Comparison of ENCODE assay signal across 8 cellular contexts in genomic region chr21:45152265-45152746, GRCh38.
DNase-seq lines count a peak whose midpoint lies in the region; ATAC-seq and TF ChIP-seq lines count a peak whose summit lies in the region.

No MANE protein-coding gene starts in this region.

- H3K27ac ChIP-seq in esophagus muscularis mucosa (replicated peaks in 1 of 4) (peak overlapping the region in 3 of 4 donors; percentile 43 to 67 (median 55)), psoas muscle (no peak overlapping the region), aorta (ENCODE audit: low read depth in 1 of 2, low read length in 2 of 2) (no peak overlapping the region)

- DNase-seq in activated gamma-delta T cell treated with Interleukin-2 at 50 U/mL for 16 hours = peak; percentile 67
- no peak for DNase-seq in activated gamma-delta T cell (lab: John Stamatoyannopoulos, UW)
- peak; percentile 90 for DNase-seq in activated CD8-positive, alpha-beta T cell treated with anti-CD3 and anti-CD28 coated beads for 36 hours
- DNase-seq in esophagus muscularis mucosa (ENCODE audit: extremely low spot score) = no peak
- peak in 1 of 2 donors; percentile 46 for DNase-seq in psoas muscle
- DNase-seq in aorta = peak; percentile 76 to 83
- no peak for DNase-seq in NCI-H2107 treated with DMSO at 0.1 percent for 48 hours (lab: John Stamatoyannopoulos, UW; ENCODE audit: unreplicated experiment)

- CTCF ChIA-PET in activated CD8-positive, alpha-beta T cell treated with anti-CD3 and anti-CD28 coated beads for 36 hours (lab: Charles Lee) = interaction anchor here (0.6 to 4.9 kb wide), 21 partner anchors 8 to 204 kb away, joined by 3 to 74 read pairs (median 3); no protein-coding TSS in a partner anchor

- no peaks in the 10 kb centered on the region for H3K9me3 Mint-ChIP-seq in activated CD8-positive, alpha-beta T cell treated with anti-CD3 and anti-CD28 coated beads for 36 hours

- H3K27me3 ChIP-seq in esophagus muscularis mucosa (no peaks in the 10 kb centered on the region), psoas muscle (ENCODE audit: insufficient read depth in 3 of 3, low read length in 2 of 3) (no peaks in the 10 kb centered on the region), aorta (ENCODE audit: control insufficient read depth in 1 of 2, insufficient read depth in 2 of 2, low read length in 1 of 2) (no peaks in the 10 kb centered on the region)

- POLR2A ChIA-PET in activated CD8-positive, alpha-beta T cell treated with anti-CD3 and anti-CD28 coated beads for 36 hours (lab: Charles Lee) = interaction anchor here (0.5 kb wide), 1 partner anchor 30 kb away, joined by 3 read pairs; no protein-coding TSS in a partner anchor

- H3K4me3 ChIP-seq in esophagus muscularis mucosa (no peak overlapping the region), psoas muscle (no peak overlapping the region), aorta (ENCODE audit: low read length in 2 of 2) (no peak overlapping the region)

- H3K36me3 ChIP-seq in esophagus muscularis mucosa = peaks cover 7 to 28% (median 22%) of the 10 kb centered on the region in 4 donors
- no peaks in the 10 kb centered on the region for H3K36me3 ChIP-seq in psoas muscle (ENCODE audit: insufficient read depth in 1 of 2, low read depth in 1 of 2)
- H3K36me3 ChIP-seq in aorta (ENCODE audit: control insufficient read depth in 1 of 2, insufficient read depth in 2 of 2, low read length in 1 of 2) = no peaks in the 10 kb centered on the region

- H3K27ac Mint-ChIP-seq in activated CD8-positive, alpha-beta T cell treated with anti-CD3 and anti-CD28 coated beads for 36 hours = peak overlapping the region; percentile 84

- H3K4me3 Mint-ChIP-seq in activated CD8-positive, alpha-beta T cell treated with anti-CD3 and anti-CD28 coated beads for 36 hours = peak overlapping the region; percentile 68

- 77% methylated on average over 15 of the region's 24 CpGs for WGBS in esophagus muscularis mucosa
- 55 to 70% (median 58%) methylated on average over 24 of the region's 24 CpGs for WGBS in psoas muscle, 3 donors
- 46 to 54% methylated on average over 24 of the region's 24 CpGs for WGBS in aorta, 2 donors

- no peak for TF ChIP-seq EP300 in esophagus muscularis mucosa (IDR thresholded peaks at IDR 0.05)

- ATAC-seq in activated CD8-positive, alpha-beta T cell treated with anti-CD3 and anti-CD28 coated beads for 36 hours = peak; percentile 98
- ATAC-seq in psoas muscle (peak; percentile 57 to 86 (median 70)), aorta (ENCODE audit: low FRiP score) (peak; percentile 62), HG02798 (IDR thresholded peaks at IDR 0.05; ENCODE audit: poor library complexity, unreplicated experiment) (no peak)

- peaks cover 8% of the 10 kb centered on the region for H3K36me3 Mint-ChIP-seq in activated CD8-positive, alpha-beta T cell treated with anti-CD3 and anti-CD28 coated beads for 36 hours (ENCODE audit: low read depth)

- intact Hi-C loops in activated CD8-positive, alpha-beta T cell treated with anti-CD3 and anti-CD28 coated beads for 36 hours (cut with micrococcal nuclease) = loop anchor here (10.0 kb wide), 1 partner anchor 282 kb away; no protein-coding TSS in a partner anchor
- intact Hi-C loops in esophagus muscularis mucosa (cut with DNase I) (loop anchor here (10.0 kb wide), 1 partner anchor 282 kb away; no protein-coding TSS in a partner anchor), psoas muscle (cut with DNase I) (loop anchor here in 1 of 2 donors (5.0 kb wide), 1 partner anchor 295 kb away; no protein-coding TSS in a partner anchor), aorta (cut with DNase I) (no loop called here)

- peaks cover 35% of the 10 kb centered on the region for H3K4me1 Mint-ChIP-seq in activated CD8-positive, alpha-beta T cell treated with anti-CD3 and anti-CD28 coated beads for 36 hours (ENCODE audit: low read depth)

- H3K4me1 ChIP-seq in esophagus muscularis mucosa = peaks cover 11 to 70% (median 48%) of the 10 kb centered on the region in 4 donors
- H3K4me1 ChIP-seq in psoas muscle = peaks cover 5% of the 10 kb centered on the region
- no peaks in the 10 kb centered on the region for H3K4me1 ChIP-seq in aorta (ENCODE audit: control insufficient read depth in 1 of 2, insufficient read depth in 2 of 2, low read length in 2 of 2)

- no peaks in the 10 kb centered on the region for H3K27me3 Mint-ChIP-seq in activated CD8-positive, alpha-beta T cell treated with anti-CD3 and anti-CD28 coated beads for 36 hours

- peak; percentile 56 for TF ChIP-seq CTCF in activated CD8-positive, alpha-beta T cell treated with anti-CD3 and anti-CD28 coated beads for 36 hours (IDR thresholded peaks at IDR 0.05)
- TF ChIP-seq CTCF in esophagus muscularis mucosa (IDR thresholded peaks at IDR 0.05) (peak; percentile 15 to 34 (median 24)), psoas muscle (IDR thresholded peaks at IDR 0.05) (peak; percentile 22)

- TF ChIP-seq POLR2A in esophagus muscularis mucosa (IDR thresholded peaks at IDR 0.05; ENCODE audit: low read depth) = no peak

- H3K9me3 ChIP-seq in esophagus muscularis mucosa (no peaks in the 10 kb centered on the region), psoas muscle (no peaks in the 10 kb centered on the region), aorta (ENCODE audit: control insufficient read depth, low read length) (no peaks in the 10 kb centered on the region)

Comparison
In these comparisons a context has a peak if more than half of its experiments do, and no peak if none do; other contexts are left out.
1. DNase-seq: peak in activated gamma-delta T cell treated with Interleukin-2 at 50 U/mL for 16 hours (single experiment), activated CD8-positive, alpha-beta T cell treated with anti-CD3 and anti-CD28 coated beads for 36 hours (single experiment) and aorta (2 of 2); none in activated gamma-delta T cell (single experiment), esophagus muscularis mucosa (single experiment) and NCI-H2107 treated with DMSO at 0.1 percent for 48 hours (single experiment).
2. H3K27ac ChIP-seq: peak in esophagus muscularis mucosa (3 of 4); none in psoas muscle (single experiment) and aorta (0 of 2).
3. intact Hi-C loops: an anchor here in activated CD8-positive, alpha-beta T cell treated with anti-CD3 and anti-CD28 coated beads for 36 hours (10.0 kb wide) and esophagus muscularis mucosa (10.0 kb wide); none called in aorta.
4. Peak in every context shown above with its lines, with median percentiles within 50 percentile points of each other: CTCF ChIP-seq.